8 cellular contexts compared by ENCODE assay signal in the genomic region with DNA sequence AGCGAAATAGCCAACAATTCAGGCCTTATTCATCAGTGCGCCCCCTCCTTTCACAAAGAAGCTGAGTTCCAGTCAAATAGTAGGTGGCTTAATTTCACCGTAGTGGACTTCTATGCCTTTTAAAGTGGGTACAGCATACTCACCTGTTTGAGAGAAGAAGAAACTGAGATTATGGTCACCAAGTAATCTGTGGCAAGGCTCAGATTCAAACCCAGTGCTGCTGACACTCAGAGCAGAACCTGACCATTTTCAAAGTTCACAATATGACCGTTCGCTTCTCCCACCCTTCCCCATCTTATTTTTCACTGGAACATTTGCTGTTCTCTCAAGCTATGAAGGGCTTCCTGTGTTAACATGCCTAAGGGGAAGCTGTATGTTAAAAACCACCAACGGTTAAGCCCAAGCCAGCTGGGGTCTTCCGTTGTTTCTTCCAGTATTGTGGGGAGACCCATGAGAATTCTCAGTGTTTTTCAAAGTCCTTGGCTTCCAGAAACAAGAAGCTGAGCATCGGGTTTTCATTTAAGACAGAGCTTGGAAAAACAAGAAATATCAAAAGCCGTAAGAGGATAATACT. TPM values are rescaled to one million over a fixed set of nuclear protein-coding genes. Genes with fewer than 3 reads are reported as not detected.
DNase-seq lines count a peak whose midpoint lies in the region; ATAC-seq and TF ChIP-seq lines count a peak whose summit lies in the region.

No MANE protein-coding gene starts in this region.

- intact Hi-C loops in spleen (cut with DNase I; ENCODE audit: low total_unique reads) (no loop called here), posterior cingulate gyrus (cut with DNase I) (no loop called here)

- TF ChIP-seq CTCF in OCI-LY3 (IDR thresholded peaks at IDR 0.05; ENCODE audit: low read depth, low read length) (0 out of 2 replicates have a peak, but pooled peaks have one; percentile 17), spleen (IDR thresholded peaks at IDR 0.05 in 8 of 11, conservative IDR thresholded peaks at IDR 0.05 in 3 of 11) (no peak)

- no peaks in the 10 kb centered on the region for H3K79me2 ChIP-seq in OCI-LY3 (ENCODE audit: low read length)

- H3K36me3 ChIP-seq in OCI-LY3 (replicated peaks; ENCODE audit: low read depth, low read length) (peaks cover 2% of the 10 kb centered on the region), spleen (peaks cover 0 to 9% (median 0%) of the 10 kb centered on the region in 6 donors)

- peak overlapping the region; percentile 65 for H3K9ac ChIP-seq in OCI-LY3 (ENCODE audit: low read length)

- peak overlapping the region; percentile 88 for H3K4me2 ChIP-seq in OCI-LY3 (ENCODE audit: low read length)

- H3K27me3 ChIP-seq in OCI-LY3 (ENCODE audit: low read depth, low read length) (peaks cover 15% of the 10 kb centered on the region; the same call in 1 of the 2 replicates), spleen (replicated peaks in 1 of 7) (no peaks in the 10 kb centered on the region)

- H3K4me3 ChIP-seq in OCI-LY3 (ENCODE audit: low read length): peak overlapping the region; percentile 62
- H3K4me3 ChIP-seq in spleen: peak overlapping the region in 2 of 8 donors; percentile 5 to 56

- POLR2A ChIA-PET in HEK293T (lab: Yijun Ruan, JAX): no interaction called here

- peaks cover 4% of the 10 kb centered on the region for H3K9me3 Mint-ChIP-seq in activated T-cell treated with anti-CD3 and anti-CD28 coated beads, Interleukin-2, amount 50 U/mL, for 4 hours

- H3K27ac ChIP-seq in OCI-LY3 (ENCODE audit: low read length): peak overlapping the region; percentile 93
- peak overlapping the region; percentile 60 to 91 (median 82) for H3K27ac ChIP-seq in spleen

- DNase-seq in activated T-cell treated with anti-CD3 and anti-CD28 coated beads, Interleukin-2, amount 50 U/mL, for 4 hours: no peak
- DNase-seq in activated T-cell treated with anti-CD3 and anti-CD28 coated beads, Interleukin-2, amount 50 U/mL, for 48 hours: no peak
- DNase-seq in spleen: no peak
- no peak for DNase-seq in posterior cingulate gyrus
- DNase-seq in HEK293T (ENCODE audit: extremely low spot score): no peak

- peaks cover 59% of the 10 kb centered on the region for H3K4me1 Mint-ChIP-seq in activated T-cell treated with anti-CD3 and anti-CD28 coated beads, Interleukin-2, amount 50 U/mL, for 4 hours (ENCODE audit: low read depth)

- peak overlapping the region; percentile 63 for H3K4me3 Mint-ChIP-seq in activated T-cell treated with anti-CD3 and anti-CD28 coated beads, Interleukin-2, amount 50 U/mL, for 4 hours

- H3K4me1 ChIP-seq in OCI-LY3 (ENCODE audit: low read length) (peaks cover 60% of the 10 kb centered on the region), spleen (peaks cover 4 to 52% (median 44%) of the 10 kb centered on the region in 6 donors)

- ATAC-seq in activated T-cell treated with anti-CD3 and anti-CD28 coated beads, Interleukin-2, amount 50 U/mL, for 4 hours: peak in 1 of 2 donors; percentile 1
- ATAC-seq in HG02938 (IDR thresholded peaks at IDR 0.05; ENCODE audit: unreplicated experiment) (peak; percentile 12), GM21786 (IDR thresholded peaks at IDR 0.05; ENCODE audit: unreplicated experiment) (no peak)

- WGBS in spleen, 5 donors: 26 to 50% (median 34%) methylated on average over 9 of the region's 9 CpGs

- peaks cover 13% of the 10 kb centered on the region for H3K36me3 Mint-ChIP-seq in activated T-cell treated with anti-CD3 and anti-CD28 coated beads, Interleukin-2, amount 50 U/mL, for 4 hours (ENCODE audit: insufficient read depth)

- CTCF ChIA-PET in HEK293T (lab: Yijun Ruan, JAX): no interaction called here

- no peaks in the 10 kb centered on the region for H3K27me3 Mint-ChIP-seq in activated T-cell treated with anti-CD3 and anti-CD28 coated beads, Interleukin-2, amount 50 U/mL, for 4 hours (ENCODE audit: low read depth)

- no peaks in the 10 kb centered on the region for H4K20me1 ChIP-seq in OCI-LY3 (ENCODE audit: insufficient read depth, low read length)

- H2AFZ ChIP-seq in OCI-LY3 (ENCODE audit: low read depth, low read length): no peak overlapping the region

- H3K9me3 ChIP-seq in OCI-LY3 (ENCODE audit: insufficient read depth, low read length) (no peaks in the 10 kb centered on the region), spleen (no peaks in the 10 kb centered on the region)

- no peak for TF ChIP-seq POLR2A in spleen (IDR thresholded peaks at IDR 0.05)

TF ChIP-seq in HEK293T, 16 proteins besides CTCF, POLR2A, EP300 and RAD21:
- TF ChIP-seq CTBP1 (IDR thresholded peaks at IDR 0.05; ENCODE audit: borderline replicate concordance) (no peak), TARDBP (IDR thresholded peaks at IDR 0.05) (no peak), FOXK2 (IDR thresholded peaks at IDR 0.05) (no peak), LEF1 (IDR thresholded peaks at IDR 0.05; ENCODE audit: borderline replicate concordance) (no peak), L3MBTL2 (conservative IDR thresholded peaks at IDR 0.05) (no peak), FOXA1 (IDR thresholded peaks at IDR 0.05) (no peak), FOXM1 (IDR thresholded peaks at IDR 0.05; ENCODE audit: borderline replicate concordance) (no peak), HDGF (IDR thresholded peaks at IDR 0.05; ENCODE audit: borderline replicate concordance) (no peak), ARNT (IDR thresholded peaks at IDR 0.05) (no peak), NFRKB (IDR thresholded peaks at IDR 0.05) (no peak)
- TF ChIP-seq, protein P1, sequence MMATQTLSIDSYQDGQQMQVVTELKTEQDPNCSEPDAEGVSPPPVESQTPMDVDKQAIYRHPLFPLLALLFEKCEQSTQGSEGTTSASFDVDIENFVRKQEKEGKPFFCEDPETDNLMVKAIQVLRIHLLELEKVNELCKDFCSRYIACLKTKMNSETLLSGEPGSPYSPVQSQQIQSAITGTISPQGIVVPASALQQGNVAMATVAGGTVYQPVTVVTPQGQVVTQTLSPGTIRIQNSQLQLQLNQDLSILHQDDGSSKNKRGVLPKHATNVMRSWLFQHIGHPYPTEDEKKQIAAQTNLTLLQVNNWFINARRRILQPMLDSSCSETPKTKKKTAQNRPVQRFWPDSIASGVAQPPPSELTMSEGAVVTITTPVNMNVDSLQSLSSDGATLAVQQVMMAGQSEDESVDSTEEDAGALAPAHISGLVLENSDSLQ (IDR thresholded peaks at IDR 0.05): no peak

RNA-seq across cellular contexts. Expression of gene PSMA6, which starts 6.1 kb away (rescaled TPM):
- total RNA-seq in activated T-cell treated with anti-CD3 and anti-CD28 coated beads, Interleukin-2, amount 50 U/mL, for 4 hours: 100 to 1,000 TPM; 562 to 636 (median 595) TPM
- 100 to 1,000 TPM; 120 to 185 (median 129) TPM for total RNA-seq in spleen
- 100 to 1,000 TPM; 108 to 171 (median 164) TPM for polyA plus RNA-seq in spleen
